In the genomic region with DNA sequence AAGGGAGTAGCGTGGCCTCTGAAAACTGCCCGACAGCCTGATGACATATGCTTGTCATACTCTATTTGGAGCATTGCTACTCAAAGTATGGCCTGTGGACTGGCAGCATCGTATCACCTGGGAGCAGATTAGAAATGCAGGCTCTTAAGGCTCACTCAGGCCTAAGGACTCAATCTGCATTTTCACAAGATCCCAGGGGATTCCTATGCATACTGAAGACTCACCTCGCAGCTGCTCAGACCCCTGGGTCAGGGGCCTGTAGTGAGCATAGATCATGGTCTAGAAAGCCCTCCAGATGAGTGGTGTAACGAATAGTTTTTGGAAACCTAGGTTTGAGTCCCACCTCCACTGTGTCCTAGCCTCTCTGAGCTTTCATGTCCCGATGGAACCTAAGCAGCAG, we compare ENCODE assay signal across 24 cellular contexts.
"Had no signal": no experiment of that assay in that cellular context is flagged by ENCODE, and none has a peak within 500 bp of the region (broad histone marks: within the 10 kb centered on the region; RNA-seq: fewer than 3 reads in every experiment).

No MANE protein-coding gene starts in this region.

- H3K27me3 ChIP-seq: ascending aorta, ovary, tibial nerve had no signal

- H3K36me3 ChIP-seq: ascending aorta, brain microvascular endothelial cell, ovary, suprapubic skin had no signal

- ATAC-seq: activated CD8-positive, alpha-beta T cell treated with anti-CD3 and anti-CD28 coated beads, Interleukin-2, amount 10 ng/mL, durations not matched to agents 7 days and 5 days; activated T-cell treated with anti-CD3 and anti-CD28 coated beads, Interleukin-2, amount 50 U/mL, for 72 hours; esophagus mucosa; left ventricle myocardium superior; stimulated activated naive B cell treated with anti-CD40 and anti-IgM and Interleukin-4, amounts not matched to agents 10 μg/mL and 1 μg/mL and 100 μg/mL, for 72 hours; T-cell had no signal

- H3K4me1 Mint-ChIP-seq: activated B cell treated with CpG ODN at 0.5 μM for 24 hours, T-cell had no signal

- H3K4me3 Mint-ChIP-seq: activated B cell treated with CpG ODN at 0.5 μM for 24 hours; activated CD8-positive, alpha-beta T cell treated with anti-CD3 and anti-CD28 coated beads, Interleukin-2, amount 10 ng/mL, durations not matched to agents 7 days and 5 days; activated naive CD8-positive, alpha-beta T cell; activated T-cell treated with anti-CD3 and anti-CD28 coated beads, Interleukin-2, amount 50 U/mL, for 72 hours; stimulated activated naive B cell treated with anti-CD40 and anti-IgM and Interleukin-4, amounts not matched to agents 10 μg/mL and 1 μg/mL and 100 μg/mL, for 72 hours; T-cell had no signal

- H3K36me3 Mint-ChIP-seq: activated naive CD8-positive, alpha-beta T cell; stimulated activated naive B cell treated with anti-CD40 and anti-IgM and Interleukin-4, amounts not matched to agents 10 μg/mL and 1 μg/mL and 100 μg/mL, for 72 hours; T-cell had no signal

- H3K27ac ChIP-seq: ascending aorta, brain microvascular endothelial cell, heart right ventricle, ovary, suprapubic skin, tibial nerve had no signal

- H3K9me3 Mint-ChIP-seq: activated B cell treated with CpG ODN at 0.5 μM for 24 hours; activated T-cell treated with anti-CD3 and anti-CD28 coated beads, Interleukin-2, amount 50 U/mL, for 72 hours; nephron; stimulated activated naive B cell treated with anti-CD40 and anti-IgM and Interleukin-4, amounts not matched to agents 10 μg/mL and 1 μg/mL and 100 μg/mL, for 72 hours; T-cell had no signal

- H3K4me3 ChIP-seq: ascending aorta, heart right ventricle, ovary, smooth muscle cell, suprapubic skin, tibial nerve had no signal

- H3K4me1 ChIP-seq: suprapubic skin, tibial nerve had no signal

- H3K4me2 ChIP-seq: smooth muscle cell had no signal

- DNase-seq: activated B cell treated with CpG ODN at 0.5 μM for 24 hours; activated CD4-positive, alpha-beta T cell treated with anti-CD3 and anti-CD28 coated beads, Interleukin-2, amount 50 U/mL, for 1 hour; activated CD8-positive, alpha-beta T cell treated with anti-CD3 and anti-CD28 coated beads, Interleukin-2, amount 10 ng/mL, durations not matched to agents 7 days and 5 days; activated effector memory CD4-positive, alpha-beta T cell treated with Interleukin-2 at 50 U/mL for 16 hours; activated naive CD4-positive, alpha-beta T cell treated with Interleukin-2 at 50 U/mL for 16 hours; activated T-cell treated with anti-CD3 and anti-CD28 coated beads for 4 hours; activated T-cell treated with anti-CD3 and anti-CD28 coated beads, Interleukin-2, amount 50 U/mL, for 72 hours; brain microvascular endothelial cell; caudate nucleus; foreskin fibroblast; heart right ventricle; left ventricle myocardium superior; ovary; stimulated activated CD4-positive, alpha-beta T cell treated with anti-CD3 and anti-CD28 coated beads, Interleukin-2, amount 100 ng/mL, for 24 hours; stimulated activated naive B cell treated with anti-CD40 and anti-IgM and Interleukin-4, amounts not matched to agents 10 μg/mL and 1 μg/mL and 100 μg/mL, for 72 hours; T-cell had no signal

- H3K9me3 ChIP-seq: ascending aorta, heart right ventricle, ovary, suprapubic skin, tibial nerve had no signal

- H3K27ac Mint-ChIP-seq: activated B cell treated with CpG ODN at 0.5 μM for 24 hours; activated CD8-positive, alpha-beta T cell treated with anti-CD3 and anti-CD28 coated beads, Interleukin-2, amount 10 ng/mL, durations not matched to agents 7 days and 5 days; activated naive CD8-positive, alpha-beta T cell; activated T-cell treated with anti-CD3 and anti-CD28 coated beads, Interleukin-2, amount 50 U/mL, for 72 hours; progenitor cell of endocrine pancreas; stimulated activated naive B cell treated with anti-CD40 and anti-IgM and Interleukin-4, amounts not matched to agents 10 μg/mL and 1 μg/mL and 100 μg/mL, for 72 hours; T-cell had no signal
